1 cellular context compared by ENCODE assay signal in the genomic region with DNA sequence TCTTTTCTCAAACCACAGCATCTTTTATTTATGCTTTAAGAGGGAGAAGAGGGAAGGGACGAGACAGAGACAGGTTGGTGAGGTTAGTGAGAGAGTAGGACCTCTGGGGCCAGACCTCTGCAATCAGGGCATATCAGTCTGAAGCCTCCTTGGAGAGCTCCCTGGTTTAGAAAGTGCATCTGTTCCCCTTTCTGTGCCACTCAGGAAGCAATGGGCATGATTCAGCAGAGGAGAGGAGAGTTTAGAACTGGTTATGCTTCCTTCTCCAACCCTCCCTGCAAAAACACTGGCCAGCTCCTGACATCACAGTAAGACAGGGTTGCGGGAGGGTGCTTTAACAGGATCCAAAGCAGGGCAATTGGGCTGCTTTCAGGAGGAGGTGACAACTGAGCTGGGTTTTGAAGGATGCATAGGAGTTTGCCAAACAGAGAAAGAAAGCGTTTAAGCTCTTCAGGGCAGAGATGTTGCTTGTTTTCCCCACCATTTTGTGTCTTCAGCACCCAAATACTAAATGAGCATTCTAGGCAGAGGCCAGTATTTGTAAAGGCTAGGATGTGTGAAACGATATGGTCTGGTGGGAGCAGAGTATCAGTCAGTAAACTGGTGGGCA.
TF ChIP-seq lines count a peak whose summit lies in the region.

No MANE protein-coding gene starts in this region.

TF ChIP-seq in HepG2, 621 proteins besides CTCF, POLR2A, EP300 and RAD21 (continued from another document):
- TF ChIP-seq ZNF432 (CRISPR knock-in tag; IDR thresholded peaks at IDR 0.05; ENCODE audit: borderline replicate concordance) = no peak
- TF ChIP-seq DMAP1 (CRISPR knock-in tag; IDR thresholded peaks at IDR 0.05) = no peak
- no peak for TF ChIP-seq ARNT (IDR thresholded peaks at IDR 0.05)
- no peak for TF ChIP-seq ZNF160 (CRISPR knock-in tag; IDR thresholded peaks at IDR 0.05)
- no peak for TF ChIP-seq CENPX (CRISPR knock-in tag; IDR thresholded peaks at IDR 0.05)
- TF ChIP-seq ZSCAN12 (CRISPR knock-in tag; IDR thresholded peaks at IDR 0.05) = no peak
